In genomic region chr10:13349776-13350274, GRCh38 we compare ENCODE assay signal across 8 cellular contexts. TPM values are rescaled to one million over a fixed set of nuclear protein-coding genes. Genes with fewer than 3 reads are reported as not detected.
DNase-seq lines count a peak whose midpoint lies in the region; ATAC-seq and TF ChIP-seq lines count a peak whose summit lies in the region.

No MANE protein-coding gene starts in this region.

- H2AFZ ChIP-seq in MM.1S (ENCODE audit: low read length): no peak overlapping the region
- H2AFZ ChIP-seq in neuron (ENCODE audit: low read depth, low read length): peak overlapping the region; percentile 20

- ATAC-seq in CD4-positive, alpha-beta T cell (ENCODE audit: poor library complexity): no peak
- ATAC-seq in GM19351 (IDR thresholded peaks at IDR 0.05; ENCODE audit: unreplicated experiment) (no peak), GM19324 (IDR thresholded peaks at IDR 0.05; ENCODE audit: low FRiP score, unreplicated experiment) (no peak)

- CTCF ChIA-PET in CD4-positive, alpha-beta T cell (lab: Charles Lee): interaction anchor here (2.6 to 3.8 kb wide), 3 partner anchors 22 to 188 kb away, joined by 8 to 40 read pairs (median 9); partner anchors contain the start of gene MCM10

- peak overlapping the region; percentile 93 for H3K27ac Mint-ChIP-seq in CD4-positive, alpha-beta T cell
- peak overlapping the region; percentile 79 for H3K27ac Mint-ChIP-seq in activated T-helper 1 cell treated with anti-CD3 and anti-CD28 coated beads, Interleukin-12 subunit alpha, Interleukin-12 subunit beta, Interleukin-2, Interleukin-4 antibody, amounts not matched to agents 30 ng/mL and 10 ng/mL and 1 ng/mL, durations not matched to agents 14 hours and 24 hours and 36 hours

- no peaks in the 10 kb centered on the region for H3K27me3 ChIP-seq in CD4-positive, alpha-beta T cell (ENCODE audit: control insufficient read depth, insufficient read depth, low read length)
- H3K27me3 ChIP-seq in MM.1S (replicated peaks; ENCODE audit: insufficient read depth, low read length) (no peaks in the 10 kb centered on the region), neuron (ENCODE audit: insufficient read depth, low read length) (no peaks in the 10 kb centered on the region)

- H3K27me3 Mint-ChIP-seq in CD4-positive, alpha-beta T cell: no peaks in the 10 kb centered on the region
- H3K27me3 Mint-ChIP-seq in activated T-helper 1 cell treated with anti-CD3 and anti-CD28 coated beads, Interleukin-12 subunit alpha, Interleukin-12 subunit beta, Interleukin-2, Interleukin-4 antibody, amounts not matched to agents 30 ng/mL and 10 ng/mL and 1 ng/mL, durations not matched to agents 14 hours and 24 hours and 36 hours (ENCODE audit: insufficient read depth): peaks cover 6% of the 10 kb centered on the region

- H3K27ac ChIP-seq in CD4-positive, alpha-beta T cell (ENCODE audit: low read depth, low read length): peak overlapping the region; percentile 33
- H3K27ac ChIP-seq in MM.1S (ENCODE audit: low read length): peak overlapping the region; percentile 13; the same call in 1 of the 2 replicates

- POLR2A ChIA-PET in CD4-positive, alpha-beta T cell (lab: Charles Lee): interaction anchor here (0.9 to 5.8 kb wide), 8 partner anchors 9 to 250 kb away, joined by 4 to 244 read pairs (median 6); partner anchors contain the start of genes MCM10, OPTN, PHYH and PRPF18

- H3K4me1 Mint-ChIP-seq in CD4-positive, alpha-beta T cell (ENCODE audit: low read depth): peaks cover 59% of the 10 kb centered on the region
- peaks cover 44% of the 10 kb centered on the region for H3K4me1 Mint-ChIP-seq in activated T-helper 1 cell treated with anti-CD3 and anti-CD28 coated beads, Interleukin-12 subunit alpha, Interleukin-12 subunit beta, Interleukin-2, Interleukin-4 antibody, amounts not matched to agents 30 ng/mL and 10 ng/mL and 1 ng/mL, durations not matched to agents 14 hours and 24 hours and 36 hours (ENCODE audit: low read depth)

- TF ChIP-seq CTCF in CD4-positive, alpha-beta T cell (IDR thresholded peaks at IDR 0.05): no peak
- no peak for TF ChIP-seq CTCF in MM.1S (IDR thresholded peaks at IDR 0.05; ENCODE audit: low read length)

- peaks cover 23% of the 10 kb centered on the region for H3K79me2 ChIP-seq in MM.1S (ENCODE audit: low read length)

- no peaks in the 10 kb centered on the region for H3K9me3 Mint-ChIP-seq in CD4-positive, alpha-beta T cell
- H3K9me3 Mint-ChIP-seq in activated T-helper 1 cell treated with anti-CD3 and anti-CD28 coated beads, Interleukin-12 subunit alpha, Interleukin-12 subunit beta, Interleukin-2, Interleukin-4 antibody, amounts not matched to agents 30 ng/mL and 10 ng/mL and 1 ng/mL, durations not matched to agents 14 hours and 24 hours and 36 hours: no peaks in the 10 kb centered on the region

- H3K4me3 ChIP-seq in MM.1S (ENCODE audit: low read length) (peak overlapping the region; percentile 65), neuron (ENCODE audit: low read length) (peak overlapping the region; percentile 65)

- H3K4me1 ChIP-seq in MM.1S (ENCODE audit: low read length): peaks cover 21% of the 10 kb centered on the region
- peaks cover 28% of the 10 kb centered on the region for H3K4me1 ChIP-seq in neuron (ENCODE audit: insufficient read depth, low read length)

- peak in 5 of 10 experiments; percentile 8 to 39 (median 12) for DNase-seq in CD4-positive, alpha-beta T cell
- DNase-seq in MM.1S (no peak), globus pallidus (ENCODE audit: low spot score) (peak; percentile 11), NCI-H526 treated with DMSO at 0.1 percent for 48 hours (lab: John Stamatoyannopoulos, UW) (no peak)
- no peak for DNase-seq in activated T-helper 1 cell treated with anti-CD3 and anti-CD28 coated beads, Interleukin-12 subunit alpha, Interleukin-12 subunit beta, Interleukin-2, Interleukin-4 antibody, amounts not matched to agents 30 ng/mL and 10 ng/mL and 1 ng/mL, durations not matched to agents 14 hours and 24 hours and 36 hours (ENCODE audit: low spot score)

- H3K9me2 ChIP-seq in MM.1S (replicated peaks; ENCODE audit: insufficient read depth, low read length): no peaks in the 10 kb centered on the region

- peak overlapping the region; percentile 98 for H3K4me3 Mint-ChIP-seq in CD4-positive, alpha-beta T cell
- peak overlapping the region; percentile 91 for H3K4me3 Mint-ChIP-seq in activated T-helper 1 cell treated with anti-CD3 and anti-CD28 coated beads, Interleukin-12 subunit alpha, Interleukin-12 subunit beta, Interleukin-2, Interleukin-4 antibody, amounts not matched to agents 30 ng/mL and 10 ng/mL and 1 ng/mL, durations not matched to agents 14 hours and 24 hours and 36 hours

- no peaks in the 10 kb centered on the region for H4K20me1 ChIP-seq in MM.1S (ENCODE audit: insufficient read depth, low read length)

- H3K36me3 ChIP-seq in MM.1S (replicated peaks; ENCODE audit: insufficient read depth, low read length) (no peaks in the 10 kb centered on the region), neuron (ENCODE audit: insufficient read depth, low read length) (no peaks in the 10 kb centered on the region)

- peak overlapping the region; percentile 41; the same call in 1 of the 2 replicates for H3K9ac ChIP-seq in MM.1S (ENCODE audit: low read length)

- H3K4me2 ChIP-seq in MM.1S (ENCODE audit: low read depth, low read length): peak overlapping the region; percentile 90

- H3K9me3 ChIP-seq in CD4-positive, alpha-beta T cell (ENCODE audit: control insufficient read depth, low read length): no peaks in the 10 kb centered on the region
- H3K9me3 ChIP-seq in MM.1S (replicated peaks; ENCODE audit: insufficient read depth, low read length): no peaks in the 10 kb centered on the region
- no peaks in the 10 kb centered on the region for H3K9me3 ChIP-seq in neuron (ENCODE audit: low read length)

- peaks cover 28% of the 10 kb centered on the region for H3K36me3 Mint-ChIP-seq in CD4-positive, alpha-beta T cell (ENCODE audit: low read depth)
- no peaks in the 10 kb centered on the region for H3K36me3 Mint-ChIP-seq in activated T-helper 1 cell treated with anti-CD3 and anti-CD28 coated beads, Interleukin-12 subunit alpha, Interleukin-12 subunit beta, Interleukin-2, Interleukin-4 antibody, amounts not matched to agents 30 ng/mL and 10 ng/mL and 1 ng/mL, durations not matched to agents 14 hours and 24 hours and 36 hours (ENCODE audit: low read depth)

- peaks cover 15% of the 10 kb centered on the region for H3F3A ChIP-seq in MM.1S (ENCODE audit: insufficient read depth, low read length)

- intact Hi-C loops in CD4-positive, alpha-beta T cell (cut with DNase I, micrococcal nuclease): loop anchor here (2.0 to 10.0 kb wide), 5 partner anchors 47 to 1815 kb away; partner anchors contain the start of genes CDC123 (in 1 of the 2), NMT2 (in 1 of the 2), NUDT5 (in 1 of the 2) and PRPF18 (in 1 of the 2)
- intact Hi-C loops in activated T-helper 1 cell treated with anti-CD3 and anti-CD28 coated beads, Interleukin-12 subunit alpha, Interleukin-12 subunit beta, Interleukin-2, Interleukin-4 antibody, amounts not matched to agents 30 ng/mL and 10 ng/mL and 1 ng/mL, durations not matched to agents 14 hours and 24 hours and 36 hours (cut with micrococcal nuclease): loop anchor here (2.0 to 10.0 kb wide), 5 partner anchors 251 to 1605 kb away; partner anchors contain the start of genes DCLRE1C, MEIG1, SEC61A2 and UPF2

RNA-seq across cellular contexts. Expression of gene SEPHS1, which starts 1.7 kb away (rescaled TPM):
- total RNA-seq in CD4-positive, alpha-beta T cell: 10 to 100 TPM; 13.1 to 17.9 TPM
- 54.4 and 56.7 TPM in 2 replicates for total RNA-seq in activated T-helper 1 cell treated with anti-CD3 and anti-CD28 coated beads, Interleukin-12 subunit alpha, Interleukin-12 subunit beta, Interleukin-2, Interleukin-4 antibody, amounts not matched to agents 30 ng/mL and 10 ng/mL and 1 ng/mL, durations not matched to agents 14 hours and 24 hours and 36 hours

RNA-seq across cellular contexts. Expression of gene PHYH, which starts 50.0 kb away (rescaled TPM):
- total RNA-seq in CD4-positive, alpha-beta T cell: 10 to 100 TPM in 1 of 2 experiments, 1 to 10 TPM in 1; 8.5 to 10.0 TPM
- 9.7 and 11.1 TPM in 2 replicates for total RNA-seq in activated T-helper 1 cell treated with anti-CD3 and anti-CD28 coated beads, Interleukin-12 subunit alpha, Interleukin-12 subunit beta, Interleukin-2, Interleukin-4 antibody, amounts not matched to agents 30 ng/mL and 10 ng/mL and 1 ng/mL, durations not matched to agents 14 hours and 24 hours and 36 hours
